24 cellular contexts compared by ENCODE assay signal in the genomic region with DNA sequence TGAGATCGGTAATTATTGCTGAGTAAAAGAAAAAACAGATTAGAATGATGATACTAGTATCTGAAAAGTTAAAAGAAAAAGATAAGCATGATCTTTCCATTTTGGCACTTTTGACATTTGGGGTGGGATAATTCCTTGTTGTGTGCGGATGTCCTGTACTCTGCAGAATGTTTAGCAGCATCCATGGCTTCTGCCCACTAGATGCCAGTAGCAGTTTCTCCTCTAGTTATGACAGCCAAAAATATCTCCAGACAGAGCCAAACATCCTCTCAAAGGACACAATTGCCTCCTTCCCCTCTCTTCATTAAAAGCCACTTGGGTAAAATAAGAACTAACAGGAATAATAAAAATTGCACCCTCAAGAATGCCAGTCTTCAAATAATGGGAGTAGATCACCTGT.
DNase-seq lines count a peak whose midpoint lies in the region; TF ChIP-seq lines count a peak whose summit lies in the region.
"Had no signal": no experiment of that assay in that cellular context is flagged by ENCODE, and none has a peak within 500 bp of the region (broad histone marks: within the 10 kb centered on the region; RNA-seq: fewer than 3 reads in every experiment).

No MANE protein-coding gene starts in this region.

- H3K4me1 ChIP-seq in Loucy (ENCODE audit: insufficient read depth, low read length, poor library complexity, severe bottlenecking), result no peaks in the 10 kb centered on the region
- H3K4me1 ChIP-seq: BE2C, SJCRH30 had no signal

- H3K9me3 ChIP-seq in Loucy (ENCODE audit: insufficient read depth, low read depth, low read length), result no peaks in the 10 kb centered on the region
- H3K9me3 ChIP-seq: BE2C, Caco-2, SJCRH30 had no signal

- H2AFZ ChIP-seq in Loucy (ENCODE audit: low read length), result no peak overlapping the region

- no peak overlapping the region for H3K4me2 ChIP-seq in Loucy (ENCODE audit: low read depth, low read length, poor library complexity, severe bottlenecking)

- no peak overlapping the region for H3K4me3 Mint-ChIP-seq in activated CD4-positive, alpha-beta memory T cell treated with anti-CD3 and anti-CD28 coated beads, Interleukin-2, amount 10 ng/mL, durations not matched to agents 7 days and 5 days
- H3K4me3 Mint-ChIP-seq: CD4-positive, alpha-beta T cell had no signal

- no peaks in the 10 kb centered on the region for H3K9me3 Mint-ChIP-seq in activated CD4-positive, alpha-beta memory T cell treated with anti-CD3 and anti-CD28 coated beads, Interleukin-2, amount 10 ng/mL, durations not matched to agents 7 days and 5 days
- H3K9me3 Mint-ChIP-seq: CD4-positive, alpha-beta T cell had no signal

- no peak overlapping the region for H3K27ac ChIP-seq in C4-2B
- H3K27ac ChIP-seq: SJCRH30 had no signal

- no peaks in the 10 kb centered on the region for H3K36me3 ChIP-seq in Loucy (ENCODE audit: insufficient read depth, low read length)
- H3K36me3 ChIP-seq: BE2C, SJCRH30 had no signal

- peak; percentile 25 for DNase-seq in NCI-H748 (lab: John Stamatoyannopoulos, UW; ENCODE audit: unreplicated experiment)
- no peak for DNase-seq in NCI-H748 treated with DMSO at 0.1 percent for 48 hours (lab: John Stamatoyannopoulos, UW)
- no peak for DNase-seq in astrocyte of the cerebellum (ENCODE audit: low read depth)
- no peak for DNase-seq in NCI-H2171 treated with DMSO at 0.1 percent for 48 hours (lab: John Stamatoyannopoulos, UW)
- no peak for DNase-seq in activated CD4-positive, alpha-beta memory T cell treated with anti-CD3 and anti-CD28 coated beads, Interleukin-2, amount 10 ng/mL, durations not matched to agents 7 days and 5 days
- DNase-seq in DMS 273 (lab: John Stamatoyannopoulos, UW; ENCODE audit: unreplicated experiment), result no peak
- DNase-seq: BE2C; Caco-2; CD4-positive, alpha-beta T cell; DMS153; EL; H7; IMR-90; Karpas-422; NCI-H1417 treated with DMSO at 0.1 percent for 48 hours; NCI-H187 treated with DMSO at 0.1 percent for 48 hours; NCI-H2171; NCI-H446 treated with DMSO at 0.1 percent for 48 hours; NCI-H69; SJCRH30; SW 1271; T-helper 2 cell had no signal

- in situ Hi-C loops in astrocyte of the cerebellum (cut with HindIII; ENCODE audit: low sequenced_read_pairs), result no loop called here

- no peaks in the 10 kb centered on the region for H3K4me1 Mint-ChIP-seq in activated CD4-positive, alpha-beta memory T cell treated with anti-CD3 and anti-CD28 coated beads, Interleukin-2, amount 10 ng/mL, durations not matched to agents 7 days and 5 days

- no peaks in the 10 kb centered on the region for H4K20me1 ChIP-seq in Loucy (ENCODE audit: insufficient read depth, low read length, poor library complexity, severe bottlenecking)

- H3K27me3 ChIP-seq in Loucy (ENCODE audit: insufficient read depth, low read length, poor library complexity, severe bottlenecking), result no peaks in the 10 kb centered on the region
- H3K27me3 ChIP-seq: BE2C, SJCRH30 had no signal

- H3K36me3 Mint-ChIP-seq in activated CD4-positive, alpha-beta memory T cell treated with anti-CD3 and anti-CD28 coated beads, Interleukin-2, amount 10 ng/mL, durations not matched to agents 7 days and 5 days (ENCODE audit: low read depth), result no peaks in the 10 kb centered on the region

- H3K27ac Mint-ChIP-seq in activated CD4-positive, alpha-beta memory T cell treated with anti-CD3 and anti-CD28 coated beads, Interleukin-2, amount 10 ng/mL, durations not matched to agents 7 days and 5 days, result no peak overlapping the region
- H3K27ac Mint-ChIP-seq: CD4-positive, alpha-beta T cell had no signal

- POLR2A ChIA-PET in activated CD4-positive, alpha-beta memory T cell treated with anti-CD3 and anti-CD28 coated beads, Interleukin-2, amount 10 ng/mL, durations not matched to agents 7 days and 5 days (lab: Charles Lee), result no interaction called here

- H3K4me3 ChIP-seq in Loucy (ENCODE audit: low read length, poor library complexity, severe bottlenecking), result no peak overlapping the region
- no peak overlapping the region for H3K4me3 ChIP-seq in astrocyte of the cerebellum (ENCODE audit: low read depth, low read length)
- H3K4me3 ChIP-seq: SJCRH30 had no signal

- no peaks in the 10 kb centered on the region for H3K79me2 ChIP-seq in Loucy (ENCODE audit: insufficient read depth, low read length)

- H3K9me2 ChIP-seq in Loucy (replicated peaks; ENCODE audit: low read depth, low read length), result no peaks in the 10 kb centered on the region

- H3K9ac ChIP-seq in Loucy (ENCODE audit: low read depth, low read length, poor library complexity, severe bottlenecking), result no peak overlapping the region

- no peaks in the 10 kb centered on the region for H3K27me3 Mint-ChIP-seq in activated CD4-positive, alpha-beta memory T cell treated with anti-CD3 and anti-CD28 coated beads, Interleukin-2, amount 10 ng/mL, durations not matched to agents 7 days and 5 days
- H3K27me3 Mint-ChIP-seq: CD4-positive, alpha-beta T cell had no signal

- CTCF ChIA-PET in activated CD4-positive, alpha-beta memory T cell treated with anti-CD3 and anti-CD28 coated beads, Interleukin-2, amount 10 ng/mL, durations not matched to agents 7 days and 5 days (lab: Charles Lee), result no interaction called here

- no peaks in the 10 kb centered on the region for H3F3A ChIP-seq in Loucy (ENCODE audit: low read depth)

- TF ChIP-seq CTCF in C4-2B (conservative IDR thresholded peaks at IDR 0.05) (peak; percentile 16; the same call in 1 of the 2 replicates), Loucy (conservative IDR thresholded peaks at IDR 0.05; ENCODE audit: low read length) (peak; percentile 46), astrocyte of the cerebellum (IDR thresholded peaks at IDR 0.05; ENCODE audit: low read depth, low read length, missing control alignments) (peak; percentile 4)
